Comparison of ENCODE assay signal across 9 cellular contexts in the genomic region with DNA sequence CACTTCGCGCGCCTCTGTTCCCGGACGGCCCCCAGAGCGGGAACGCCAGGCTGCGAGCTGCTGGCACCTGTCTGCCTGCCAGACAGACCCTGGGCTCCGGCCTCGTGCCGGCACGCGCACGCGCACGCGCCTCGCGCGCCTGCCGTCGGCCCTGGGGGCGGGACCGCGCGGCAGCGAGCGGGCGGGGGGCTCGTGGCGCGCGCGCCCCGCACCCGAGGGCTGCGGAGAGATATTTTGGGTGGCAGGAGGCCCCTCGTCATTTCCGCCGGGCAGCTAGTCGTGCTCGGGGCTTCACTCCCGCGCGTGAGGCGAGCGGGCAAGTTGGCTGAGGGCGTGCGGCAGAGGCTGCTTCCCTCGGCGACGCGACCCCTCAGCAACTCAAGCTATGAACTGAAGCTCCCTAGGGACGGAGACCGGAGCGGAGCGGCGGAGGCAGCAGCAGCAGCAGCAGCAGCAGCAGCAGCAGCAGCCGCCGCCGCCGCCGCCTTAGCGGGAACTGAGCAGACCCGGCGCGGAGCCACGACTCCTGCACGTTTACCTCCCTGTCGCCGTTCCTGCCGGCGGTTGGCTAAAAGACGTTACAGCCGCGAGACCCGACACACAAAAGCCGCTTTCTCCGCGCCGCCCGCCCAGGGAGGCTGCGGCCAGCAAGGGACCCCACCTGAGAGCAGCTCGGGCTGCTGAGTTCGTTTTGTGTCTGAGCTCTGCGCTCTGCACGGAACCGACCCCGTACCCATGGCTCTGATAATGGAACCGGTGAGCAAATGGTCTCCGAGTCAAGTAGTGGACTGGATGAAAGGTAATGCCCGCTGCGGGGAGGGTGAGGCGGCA. TPM values are rescaled to one million over a fixed set of nuclear protein-coding genes. Genes with fewer than 3 reads are reported as not detected.
A peak's percentile ranks its signal among the peaks of the same experiment; 100 is the strongest.
DNase-seq lines count a peak whose midpoint lies in the region; ATAC-seq, FAIRE-seq and TF ChIP-seq lines count a peak whose summit lies in the region.
"Had no signal": no experiment of that assay in that cellular context is flagged by ENCODE, and none has a peak within 500 bp of the region (broad histone marks: within the 10 kb centered on the region; RNA-seq: fewer than 3 reads in every experiment).

A gene (plus strand): TSS at position 256 of the 831 bp plus-strand sequence. CDS start 480 bp downstream, at position 736.

- POLR2A ChIA-PET in CD8-positive, alpha-beta memory T cell (lab: Charles Lee) = no interaction called here

- H3K27ac ChIP-seq in CD8-positive, alpha-beta memory T cell (ENCODE audit: low read depth, low read length) = no peak within 1 kb of the TSS
- no peak within 1 kb of the TSS for H3K27ac ChIP-seq in RWPE2 (ENCODE audit: poor library complexity, severe bottlenecking)

- intact Hi-C loops in left cardiac atrium (cut with DNase I) = no loop called here

- peak in 4 of 5 donors; percentile 45 to 80 (median 70) for DNase-seq in CD8-positive, alpha-beta memory T cell
- DNase-seq in HTR-8/SVneo (ENCODE audit: insufficient read length, low spot score) = peak; percentile 25
- DNase-seq in RWPE2 (ENCODE audit: low spot score) = no peak
- peak; percentile 27 to 65 (median 44) for DNase-seq in activated naive CD4-positive, alpha-beta T cell (lab: John Stamatoyannopoulos, UW)
- peak; percentile 40 for DNase-seq in left cardiac atrium
- no peak for DNase-seq in retinal pigment epithelial cell (ENCODE audit: low read depth)

- no peaks in the 10 kb centered on the region for H3K27me3 Mint-ChIP-seq in CD8-positive, alpha-beta memory T cell

- no peaks in the 10 kb centered on the region for H3K4me1 ChIP-seq in CD8-positive, alpha-beta memory T cell (ENCODE audit: insufficient read depth, low read length)
- H3K4me1 ChIP-seq in RWPE2 (ENCODE audit: insufficient read depth, poor library complexity, severe bottlenecking) = no peaks in the 10 kb centered on the region

- ATAC-seq in GM19467 (IDR thresholded peaks at IDR 0.05; ENCODE audit: unreplicated experiment) (peak; percentile 72), RWPE2 (ENCODE audit: low read depth) (peak; percentile 58), left cardiac atrium (peak; percentile 79 to 83), HG03025 (IDR thresholded peaks at IDR 0.05; ENCODE audit: low FRiP score, unreplicated experiment) (no peak)
- ATAC-seq: Panc1 had no signal

- no peaks in the 10 kb centered on the region for H3K9me3 ChIP-seq in CD8-positive, alpha-beta memory T cell (ENCODE audit: low read length)
- H3K9me3 ChIP-seq in RWPE2 (ENCODE audit: severe bottlenecking) = no peaks in the 10 kb centered on the region

- CTCF ChIA-PET in CD8-positive, alpha-beta memory T cell (lab: Charles Lee) = interaction anchor here (1.1 kb wide), 1 partner anchor 10 kb away, joined by 3 read pairs; no protein-coding TSS in a partner anchor

- no peaks in the 10 kb centered on the region for H3K36me3 Mint-ChIP-seq in CD8-positive, alpha-beta memory T cell

- H3K4me1 Mint-ChIP-seq in CD8-positive, alpha-beta memory T cell = peaks cover 14 to 20% (median 15%) of the 10 kb centered on the region in 3 donors

- peak within 1 kb of the TSS in 5 of 8 donors; percentile 26 to 93 (median 40) for H3K27ac Mint-ChIP-seq in CD8-positive, alpha-beta memory T cell

- peak within 1 kb of the TSS; percentile 45 for H3K4me3 ChIP-seq in CD8-positive, alpha-beta memory T cell (ENCODE audit: low read length)
- peak within 1 kb of the TSS; percentile 24 for H3K4me3 ChIP-seq in RWPE2 (ENCODE audit: severe bottlenecking)
- peak within 1 kb of the TSS; percentile 72 for H3K4me3 ChIP-seq in retinal pigment epithelial cell (ENCODE audit: low read length)

- H3K27me3 ChIP-seq in CD8-positive, alpha-beta memory T cell (ENCODE audit: insufficient read depth, low read length, poor library complexity, severe bottlenecking) = no peaks in the 10 kb centered on the region
- H3K27me3 ChIP-seq in RWPE2 (ENCODE audit: insufficient read depth, poor library complexity, severe bottlenecking) = peaks cover 28% of the 10 kb centered on the region

- H3K4me3 Mint-ChIP-seq in CD8-positive, alpha-beta memory T cell = peak within 1 kb of the TSS; percentile 78 to 92 (median 83)

- peaks cover 0 to 3% (median 0%) of the 10 kb centered on the region in 5 donors for H3K9me3 Mint-ChIP-seq in CD8-positive, alpha-beta memory T cell

- no peak for FAIRE-seq in HTR-8/SVneo (lab: Jason Lieb, UNC)

- no peaks in the 10 kb centered on the region for H3K36me3 ChIP-seq in CD8-positive, alpha-beta memory T cell (ENCODE audit: insufficient read depth, low read length)
- H3K36me3 ChIP-seq in RWPE2 (ENCODE audit: low read depth) = no peaks in the 10 kb centered on the region

- no peak for TF ChIP-seq CTCF in RWPE2 (IDR thresholded peaks at IDR 0.05; ENCODE audit: poor library complexity, severe bottlenecking)
- no peak for TF ChIP-seq CTCF in retinal pigment epithelial cell (conservative IDR thresholded peaks at IDR 0.05; ENCODE audit: low read depth, low read length)

RNA-seq across cellular contexts. Expression of the gene that starts here (rescaled TPM):
- 1 to 10 TPM; 4.1 to 5.8 TPM for total RNA-seq in CD8-positive, alpha-beta memory T cell
- 4.2 TPM for polyA plus RNA-seq in CD8-positive, alpha-beta memory T cell
- 1 to 10 TPM in 1 of 2 donors, under 1 TPM in 1; 0.44 to 1.1 TPM for total RNA-seq in left cardiac atrium

Comparison
In these comparisons a context has a peak if more than half of its experiments do, and no peak if none do; other contexts are left out.
1. DNase-seq: peak in CD8-positive, alpha-beta memory T cell (4 of 5), HTR-8/SVneo (single experiment), activated naive CD4-positive, alpha-beta T cell (4 of 4) and left cardiac atrium (single experiment); none in RWPE2 (single experiment) and retinal pigment epithelial cell (single experiment).
2. Peak in every context shown above with its lines, with median percentiles within 50 percentile points of each other: H3K4me3 ChIP-seq.